8 cellular contexts compared by ENCODE assay signal in the genomic region with DNA sequence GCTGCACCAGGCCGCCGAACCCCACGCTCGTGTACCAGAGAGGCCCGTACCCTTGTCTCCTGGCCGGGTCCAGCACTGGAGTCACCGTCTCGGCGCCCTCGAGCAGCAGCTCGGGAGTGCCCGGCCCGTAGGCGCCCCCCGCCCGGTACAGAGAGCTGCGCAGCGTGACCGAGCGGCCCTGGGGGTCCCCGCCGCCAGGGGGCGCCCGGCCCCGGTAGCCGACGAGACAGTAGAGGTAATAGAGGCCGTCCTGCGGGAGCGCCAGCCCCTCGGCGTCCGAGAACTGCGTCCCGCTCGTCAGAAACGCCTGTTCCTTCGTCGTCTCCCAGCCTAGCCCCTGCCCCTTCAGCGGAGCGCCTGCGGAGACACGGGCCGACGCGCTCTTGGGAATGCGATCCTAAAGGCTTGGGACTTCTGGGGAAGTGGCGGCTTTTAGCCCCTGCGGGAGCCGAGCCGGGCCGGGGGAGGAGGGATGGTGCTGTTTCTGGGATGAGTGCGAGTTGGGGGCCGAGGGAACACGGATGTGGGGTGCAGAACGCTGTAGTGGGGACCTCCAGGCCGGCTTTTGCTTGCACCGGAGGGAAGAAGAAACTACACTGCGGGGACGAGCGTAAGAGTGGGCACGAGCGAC. TPM values are rescaled to one million over a fixed set of nuclear protein-coding genes. Genes with fewer than 3 reads are reported as not detected.
A peak's percentile ranks its signal among the peaks of the same experiment; 100 is the strongest.
DNase-seq lines count a peak whose midpoint lies in the region; ATAC-seq, FAIRE-seq and TF ChIP-seq lines count a peak whose summit lies in the region.

No MANE protein-coding gene starts in this region.

- H3K23ac ChIP-seq in H1 (ENCODE audit: insufficient read length) = no peak overlapping the region

- H4K8ac ChIP-seq in H1 (ENCODE audit: extremely low read depth, insufficient read depth, low read length) = peak overlapping the region; percentile 58; the same call in 1 of the 2 replicates

- H3K79me2 ChIP-seq in H1 (ENCODE audit: control insufficient read depth in 1 of 2, insufficient read depth in 2 of 2, low read length in 2 of 2) = no peaks in the 10 kb centered on the region

- no peaks in the 10 kb centered on the region for H3K79me1 ChIP-seq in H1 (ENCODE audit: low read depth, low read length)

- H3K4me2 ChIP-seq in H1 (ENCODE audit: insufficient read depth in 1 of 2, low read depth in 2 of 2, low read length in 2 of 2) = peak overlapping the region; percentile 62 to 84

- peak; percentile 50 for ATAC-seq in GM18861 (IDR thresholded peaks at IDR 0.05; ENCODE audit: unreplicated experiment)
- ATAC-seq in HG03439 (IDR thresholded peaks at IDR 0.05; ENCODE audit: unreplicated experiment) = peak; percentile 62

- H3K4me1 ChIP-seq in H1 (replicated peaks in 1 of 4; ENCODE audit: control insufficient read depth in 3 of 4, insufficient read depth in 4 of 4, low read length in 3 of 4) (peaks cover 0 to 6% (median 6%) of the 10 kb centered on the region in 4 experiments; a peak in 6 of 7 replicates), mesodermal cell (ENCODE audit: control insufficient read depth, insufficient read depth, low read length, poor library complexity, severe bottlenecking) (peaks cover 15% of the 10 kb centered on the region)

- H3K56ac ChIP-seq in H1 (replicated peaks; ENCODE audit: insufficient read length, low read depth, low read length) = peak overlapping the region; percentile 32

- no peak overlapping the region for H2AK5ac ChIP-seq in H1 (ENCODE audit: low read depth, low read length)

- TF ChIP-seq RAD21 in H1 (IDR thresholded peaks at IDR 0.05 in 1 of 2, conservative IDR thresholded peaks at IDR 0.05 in 1 of 2; ENCODE audit: low read depth in 2 of 2, low read length in 2 of 2) = peak; percentile 39 to 66

- 0 out of 3 replicates have a peak, but pooled peaks of 1 of the 2 experiments have one; percentile 18 for TF ChIP-seq POLR2A in H1 (IDR thresholded peaks at IDR 0.05; ENCODE audit: control extremely low read depth in 1 of 2, low read depth in 2 of 2, low read length in 2 of 2)

- no peak for FAIRE-seq in H1 (lab: Jason Lieb, UNC)

- H3K27ac ChIP-seq in H1 (ENCODE audit: low read depth, low read length) (no peak overlapping the region), mesodermal cell (ENCODE audit: low read depth, low read length, severe bottlenecking) (no peak overlapping the region)

- H3K9me3 ChIP-seq in H1 (ENCODE audit: insufficient read depth in 2 of 2, low read depth in 1 of 2, low read length in 1 of 2) (no peaks in the 10 kb centered on the region), mesodermal cell (ENCODE audit: control insufficient read depth, low read length) (no peaks in the 10 kb centered on the region)

- H3K23me2 ChIP-seq in H1 (ENCODE audit: low read depth, low read length) = peaks cover 9% of the 10 kb centered on the region; the same call in 1 of the 2 replicates

- H2BK12ac ChIP-seq in H1 (ENCODE audit: low read depth, low read length) = peak overlapping the region; percentile 60; the same call in 1 of the 2 replicates

- H3K4me3 ChIP-seq in H1 (ENCODE audit: extremely low read depth in 1 of 4, insufficient read depth in 2 of 4, low read depth in 3 of 4, low read length in 4 of 4) (peak overlapping the region; percentile 54 to 89 (median 80)), mesodermal cell (ENCODE audit: extremely low read depth, insufficient read depth, low read length, poor library complexity, severe bottlenecking) (peak overlapping the region; percentile 70)

- DNase-seq in AG08396 (ENCODE audit: low spot score) (peak; percentile 94), NCI-H774 (lab: John Stamatoyannopoulos, UW) (peak; percentile 49), H1 (ENCODE audit: low read depth in 1 of 2, low spot score in 2 of 2) (peak; percentile 38 to 96)
- peak; percentile 62 to 89 for DNase-seq in activated CD8-positive, alpha-beta memory T cell treated with anti-CD3 and anti-CD28 coated beads for 1 hour (ENCODE audit: extremely low read depth in 1 of 2, low read depth in 1 of 2)
- DNase-seq in stimulated activated CD8-positive, alpha-beta memory T cell treated with anti-CD3 and anti-CD28 coated beads, Interleukin-15, amount 100 ng/mL, for 24 hours (ENCODE audit: low read depth) = peak; percentile 84

- TF ChIP-seq CTCF in H1 (IDR thresholded peaks at IDR 0.05; ENCODE audit: control extremely low read depth in 1 of 3, insufficient read depth in 1 of 3, low read depth in 1 of 3, low read length in 3 of 3) = peak in 2 of 3 experiments; percentile 89 to 93; a peak in 3 of 4 replicates

- H4K20me1 ChIP-seq in H1 (replicated peaks in 1 of 2; ENCODE audit: control insufficient read depth in 1 of 2, insufficient read depth in 2 of 2, low read length in 2 of 2) = no peaks in the 10 kb centered on the region

- H3K14ac ChIP-seq in H1 (ENCODE audit: insufficient read length) = no peak overlapping the region

- H2BK120ac ChIP-seq in H1 (replicated peaks; ENCODE audit: low read depth, low read length) = no peak overlapping the region

- no peak overlapping the region for H4K5ac ChIP-seq in H1 (ENCODE audit: insufficient read length, low read depth, low read length)

- H3K18ac ChIP-seq in H1 (ENCODE audit: extremely low read depth, low read length) = peak overlapping the region; percentile 93

- peak overlapping the region; percentile 75; the same call in 1 of the 2 replicates for H2BK5ac ChIP-seq in H1 (ENCODE audit: low read depth, low read length)

- H2AFZ ChIP-seq in H1 (ENCODE audit: low read length) = peak overlapping the region; percentile 94

- H3K9ac ChIP-seq in H1 (replicated peaks in 1 of 4; ENCODE audit: extremely low read depth in 1 of 4, low read depth in 3 of 4, low read length in 3 of 4) = peak overlapping the region; percentile 22 to 57 (median 44); a peak in 6 of 7 replicates

- peak overlapping the region; percentile 31; the same call in 1 of the 2 replicates for H2BK15ac ChIP-seq in H1 (ENCODE audit: low read length)

- H3K4ac ChIP-seq in H1 (replicated peaks; ENCODE audit: insufficient read length, low read depth, low read length) = peak overlapping the region; percentile 61

- H4K91ac ChIP-seq in H1 (replicated peaks; ENCODE audit: insufficient read length, low read length) = peak overlapping the region; percentile 61

- CTCF ChIA-PET in H1 (lab: Charles Lee; ENCODE audit: partially characterized antibody) = interaction anchor here (0.7 to 19.2 kb wide), 14 partner anchors 12 to 160 kb away, joined by 3 to 640 read pairs (median 6); a partner anchor contains a TSS

- H3K36me3 ChIP-seq in H1 (ENCODE audit: control insufficient read depth in 2 of 4, insufficient read depth in 4 of 4, low read length in 3 of 4) (no peaks in the 10 kb centered on the region), mesodermal cell (ENCODE audit: control insufficient read depth, insufficient read depth, low read length) (no peaks in the 10 kb centered on the region)

- WGBS in H1 (ENCODE audit: extremely low coverage in 1 of 2, insufficient coverage in 1 of 2, insufficient read length in 1 of 2, insufficient replicate concordance in 2 of 2, low coverage in 1 of 2, low lambda C conversion rate in 2 of 2, missing lambda C conversion rate in 1 of 2), 2 experiments = 4% methylated on average over 58 of the region's 63 CpGs; no CpG with 5 or more reads in 1 of the 2 experiments
- WGBS in mesodermal cell (ENCODE audit: insufficient coverage in 2 of 2), 2 experiments = 1 to 2% methylated on average over 51 to 57 of the region's 63 CpGs

- no peak for TF ChIP-seq EP300 in H1 (IDR thresholded peaks at IDR 0.05; ENCODE audit: borderline replicate concordance in 1 of 2, low read depth in 2 of 2, low read length in 2 of 2)

- H2BK20ac ChIP-seq in H1 (ENCODE audit: low read length) = 0 out of 2 replicates have a peak overlapping the region, but pooled peaks have one; percentile 3

- H3K27me3 ChIP-seq in H1 (replicated peaks in 1 of 4; ENCODE audit: control insufficient read depth in 3 of 4, extremely low read depth in 1 of 4, insufficient read depth in 3 of 4, low read length in 3 of 4) = peaks cover 0 to 8% (median 7%) of the 10 kb centered on the region in 4 experiments; a peak in 5 of 7 replicates

- POLR2A ChIA-PET in H1 (lab: Charles Lee; ENCODE audit: partially characterized antibody) = interaction anchor here (1.0 to 12.2 kb wide), 16 partner anchors 9 to 139 kb away, joined by 3 to 110 read pairs (median 4); a partner anchor contains a TSS

RNA-seq across cellular contexts. Expression of a gene that starts 1.3 kb away (rescaled TPM):
- 0.43 TPM in 1 of 2 replicates, not detected in the other for total RNA-seq in H1 (2021; fragmentation: NEBNext Ultra II Directional; extraction: Animal tissue kit (Norgen Biotek cat#: 25700))
- polyA plus RNA-seq in H1 (2011; rRNA removed) = 0.47 and 0.77 TPM in 2 replicates
- 0.39 TPM for polyA plus RNA-seq in H1 (2011; cell fraction: cytosol; rRNA removed)
- 0.19 TPM for polyA plus RNA-seq in H1 (2011; cell fraction: nucleus; rRNA removed)
- polyA plus RNA-seq in H1 (2012, experiment 1 of 2) = 0.17 to 0.89 TPM (median 0.46 TPM) in 3 of 4 replicates, not detected in the other
- not detected for polyA plus RNA-seq in H1 (2012, experiment 2 of 2)
- polyA plus RNA-seq in H1 (2013, experiment 1 of 2) = 0.28 TPM
- polyA plus RNA-seq in H1 (2013, experiment 2 of 2) = 0.20 TPM
- polyA minus RNA-seq in H1 (2011; rRNA and poly(A)+ RNA removed) = not detected in 2 replicates
- polyA minus RNA-seq in H1 (2011; cell fraction: cytosol; rRNA and poly(A)+ RNA removed) = not detected
- not detected for polyA minus RNA-seq in H1 (2011; cell fraction: nucleus; rRNA and poly(A)+ RNA removed)
- 0.44 TPM for polyA plus RNA-seq in mesodermal cell (2013, experiment 1 of 2)
- polyA plus RNA-seq in mesodermal cell (2013, experiment 2 of 2) = 0.96 TPM

RNA-seq across cellular contexts. Expression of a gene that starts 5.2 kb away (rescaled TPM):
- not detected in 2 replicates for total RNA-seq in H1 (2021; fragmentation: NEBNext Ultra II Directional; extraction: Animal tissue kit (Norgen Biotek cat#: 25700))
- 0.25 TPM in 1 of 2 replicates, not detected in the other for polyA plus RNA-seq in H1 (2011; rRNA removed)
- polyA plus RNA-seq in H1 (2011; cell fraction: cytosol; rRNA removed) = 0.40 TPM
- polyA plus RNA-seq in H1 (2011; cell fraction: nucleus; rRNA removed) = 0.24 TPM
- polyA plus RNA-seq in H1 (2012, experiment 1 of 2) = 0.20 to 0.48 TPM (median 0.37 TPM) in 3 of 4 replicates, not detected in the other
- polyA plus RNA-seq in H1 (2012, experiment 2 of 2) = not detected
- 0.26 TPM for polyA plus RNA-seq in H1 (2013, experiment 1 of 2)
- 0.20 TPM for polyA plus RNA-seq in H1 (2013, experiment 2 of 2)
- 0.83 TPM in 1 of 2 replicates, not detected in the other for polyA minus RNA-seq in H1 (2011; rRNA and poly(A)+ RNA removed)
- not detected for polyA minus RNA-seq in H1 (2011; cell fraction: cytosol; rRNA and poly(A)+ RNA removed)
- not detected for polyA minus RNA-seq in H1 (2011; cell fraction: nucleus; rRNA and poly(A)+ RNA removed)
- 2.5 TPM for polyA plus RNA-seq in mesodermal cell (2013, experiment 1 of 2)
- polyA plus RNA-seq in mesodermal cell (2013, experiment 2 of 2) = 2.0 TPM

RNA-seq across cellular contexts. Expression of a gene that starts 5.6 kb away (rescaled TPM):
- total RNA-seq in H1 (2021; fragmentation: NEBNext Ultra II Directional; extraction: Animal tissue kit (Norgen Biotek cat#: 25700)) = not detected in 2 replicates
- not detected in 2 replicates for polyA plus RNA-seq in H1 (2011; rRNA removed)
- not detected for polyA plus RNA-seq in H1 (2011; cell fraction: cytosol; rRNA removed)
- not detected for polyA plus RNA-seq in H1 (2011; cell fraction: nucleus; rRNA removed)
- polyA plus RNA-seq in H1 (2012, experiment 1 of 2) = not detected in 4 replicates
- polyA plus RNA-seq in H1 (2012, experiment 2 of 2) = not detected
- polyA plus RNA-seq in H1 (2013, experiment 1 of 2) = 0.02 TPM
- polyA plus RNA-seq in H1 (2013, experiment 2 of 2) = not detected
- polyA minus RNA-seq in H1 (2011; rRNA and poly(A)+ RNA removed) = not detected in 2 replicates
- not detected for polyA minus RNA-seq in H1 (2011; cell fraction: cytosol; rRNA and poly(A)+ RNA removed)
- not detected for polyA minus RNA-seq in H1 (2011; cell fraction: nucleus; rRNA and poly(A)+ RNA removed)
- 0.18 TPM for polyA plus RNA-seq in mesodermal cell (2013, experiment 1 of 2)
- not detected for polyA plus RNA-seq in mesodermal cell (2013, experiment 2 of 2)

RNA-seq across cellular contexts. Expression of a gene that starts 8.8 kb away (rescaled TPM):
- not detected in 2 replicates for total RNA-seq in H1 (2021; fragmentation: NEBNext Ultra II Directional; extraction: Animal tissue kit (Norgen Biotek cat#: 25700))
- not detected in 2 replicates for polyA plus RNA-seq in H1 (2011; rRNA removed)
- 0.05 TPM for polyA plus RNA-seq in H1 (2011; cell fraction: cytosol; rRNA removed)
- 0.21 TPM for polyA plus RNA-seq in H1 (2011; cell fraction: nucleus; rRNA removed)
- polyA plus RNA-seq in H1 (2012, experiment 1 of 2) = not detected in 4 replicates
- polyA plus RNA-seq in H1 (2012, experiment 2 of 2) = not detected
- polyA plus RNA-seq in H1 (2013, experiment 1 of 2) = 0.08 TPM
- polyA plus RNA-seq in H1 (2013, experiment 2 of 2) = not detected
- not detected in 2 replicates for polyA minus RNA-seq in H1 (2011; rRNA and poly(A)+ RNA removed)
- polyA minus RNA-seq in H1 (2011; cell fraction: cytosol; rRNA and poly(A)+ RNA removed) = not detected
- polyA minus RNA-seq in H1 (2011; cell fraction: nucleus; rRNA and poly(A)+ RNA removed) = not detected
- polyA plus RNA-seq in mesodermal cell (2013, experiment 1 of 2) = 0.22 TPM
- not detected for polyA plus RNA-seq in mesodermal cell (2013, experiment 2 of 2)

RNA-seq across cellular contexts. Expression of a gene that starts 11.9 kb away (rescaled TPM):
- total RNA-seq in H1 (2021; fragmentation: NEBNext Ultra II Directional; extraction: Animal tissue kit (Norgen Biotek cat#: 25700)) = not detected in 2 replicates
- 0.67 and 0.72 TPM in 2 replicates for polyA plus RNA-seq in H1 (2011; rRNA removed)
- polyA plus RNA-seq in H1 (2011; cell fraction: cytosol; rRNA removed) = 0.61 TPM
- 1.2 TPM for polyA plus RNA-seq in H1 (2011; cell fraction: nucleus; rRNA removed)
- 0.38 TPM in 1 of 4 replicates, not detected in the others for polyA plus RNA-seq in H1 (2012, experiment 1 of 2)
- polyA plus RNA-seq in H1 (2012, experiment 2 of 2) = not detected
- 0.14 TPM for polyA plus RNA-seq in H1 (2013, experiment 1 of 2)
- 0.07 TPM for polyA plus RNA-seq in H1 (2013, experiment 2 of 2)
- polyA minus RNA-seq in H1 (2011; rRNA and poly(A)+ RNA removed) = 0.82 TPM in 1 of 2 replicates, not detected in the other
- polyA minus RNA-seq in H1 (2011; cell fraction: cytosol; rRNA and poly(A)+ RNA removed) = not detected
- not detected for polyA minus RNA-seq in H1 (2011; cell fraction: nucleus; rRNA and poly(A)+ RNA removed)
- polyA plus RNA-seq in mesodermal cell (2013, experiment 1 of 2) = not detected
- not detected for polyA plus RNA-seq in mesodermal cell (2013, experiment 2 of 2)
